10 cellular contexts compared by ENCODE assay signal in genomic region chr5:140868721-140869554, GRCh38.
A peak's percentile ranks its signal among the peaks of the same experiment; 100 is the strongest.
DNase-seq lines count a peak whose midpoint lies in the region; ATAC-seq and FAIRE-seq lines count a peak whose summit lies in the region.
"Had no signal": no experiment of that assay in that cellular context is flagged by ENCODE, and none has a peak within 500 bp of the region (broad histone marks: within the 10 kb centered on the region; RNA-seq: fewer than 3 reads in every experiment).

Gene PCDHA11 (plus strand): TSS chr5:140868957. CDS start chr5:140869104, 147 bp downstream.

- DNase-seq in HPDE6-E6E7 (ENCODE audit: extremely low spot score) (peak; percentile 10), iPS-NIHi7 (ENCODE audit: extremely low spot score) (peak; percentile 58), NCI-H446 (lab: John Stamatoyannopoulos, UW) (no peak), NCI-H1930 (lab: John Stamatoyannopoulos, UW) (no peak), NCI-H146 treated with DMSO at 0.1 percent for 48 hours (lab: John Stamatoyannopoulos, UW; ENCODE audit: unreplicated experiment) (no peak)
- DNase-seq: GOT3; NK-92 treated with Interleukin-12 subunit alpha and Interleukin-12 subunit beta, amount 100 ng/mL, for 24 hours had no signal

- peak; percentile 97 for FAIRE-seq in A204.1 (lab: Jason Lieb, UNC)
- peak; percentile 95 for FAIRE-seq in TTC549 (lab: Jason Lieb, UNC)

- ATAC-seq in GM19324 (IDR thresholded peaks at IDR 0.05; ENCODE audit: low FRiP score, unreplicated experiment): no peak

Comparison
In these comparisons a context has a peak if more than half of its experiments do, and no peak if none do; other contexts are left out.
1. DNase-seq: peak in HPDE6-E6E7 (single experiment) and iPS-NIHi7 (single experiment); none in NCI-H446 (0 of 2), NCI-H1930 (0 of 2) and NCI-H146 treated with DMSO at 0.1 percent for 48 hours (single experiment).